In the genomic region with DNA sequence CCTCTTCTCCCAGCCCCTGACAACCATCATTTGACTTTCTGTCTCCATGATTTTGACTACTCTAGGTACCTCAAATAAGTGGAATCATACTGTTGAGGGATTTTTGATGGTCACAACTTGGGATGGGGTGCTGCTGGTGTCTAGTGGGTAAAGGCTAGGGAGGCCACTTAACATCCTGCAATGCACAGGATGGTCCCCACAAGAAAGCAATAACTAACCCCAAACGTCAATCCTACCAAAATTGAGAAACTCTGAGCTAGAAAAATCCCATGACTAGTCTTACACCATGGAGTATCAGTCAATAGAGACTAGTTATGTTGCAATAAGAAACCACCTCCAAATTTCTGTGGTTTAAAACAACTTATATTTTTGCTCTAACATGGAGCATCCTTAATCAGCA, we compare ENCODE assay signal across 10 cellular contexts. TPM values are rescaled to one million over a fixed set of nuclear protein-coding genes. Genes with fewer than 3 reads are reported as not detected.
"Had no signal": no experiment of that assay in that cellular context is flagged by ENCODE, and none has a peak within 500 bp of the region (broad histone marks: within the 10 kb centered on the region; RNA-seq: fewer than 3 reads in every experiment).

No MANE protein-coding gene starts in this region.

RNA-seq across cellular contexts. Expression of a gene that starts 29.5 kb away (rescaled TPM):
- total RNA-seq: stomach, subcutaneous adipose tissue, temporal lobe, testis, tibial nerve, transverse colon, upper lobe of right lung, ureter, urinary bladder, uterus had no signal
